8 cellular contexts compared by ENCODE assay signal in genomic region chr3:52532838-52533622, GRCh38. TPM values are rescaled to one million over a fixed set of nuclear protein-coding genes. Genes with fewer than 3 reads are reported as not detected.
DNase-seq lines count a peak whose midpoint lies in the region; ATAC-seq and TF ChIP-seq lines count a peak whose summit lies in the region.

No MANE protein-coding gene starts in this region.

- H3K27ac Mint-ChIP-seq in endothelial cell (ENCODE audit: unreplicated experiment) = no peak overlapping the region

- H3K36me3 ChIP-seq in mucosa of rectum (ENCODE audit: control insufficient read depth in 2 of 2, insufficient read depth in 2 of 2, low read length in 2 of 2) (peaks cover 0 to 3% of the 10 kb centered on the region in 2 donors), upper lobe of right lung (peaks cover 2% of the 10 kb centered on the region)

- peaks cover 12 to 26% of the 10 kb centered on the region in 2 donors for H3K4me1 ChIP-seq in mucosa of rectum (ENCODE audit: control insufficient read depth in 2 of 2, insufficient read depth in 2 of 2, low read length in 2 of 2)
- H3K4me1 ChIP-seq in upper lobe of right lung = peaks cover 47% of the 10 kb centered on the region

- H3K27me3 ChIP-seq in AG04450 (ENCODE audit: control insufficient read depth, insufficient read depth, low read length) = no peaks in the 10 kb centered on the region
- H3K27me3 ChIP-seq in mucosa of rectum (ENCODE audit: control insufficient read depth in 2 of 2, insufficient read depth in 2 of 2, low read length in 2 of 2) = no peaks in the 10 kb centered on the region
- H3K27me3 ChIP-seq in upper lobe of right lung = no peaks in the 10 kb centered on the region

- H3K4me3 Mint-ChIP-seq in endothelial cell (ENCODE audit: unreplicated experiment) = peak overlapping the region; percentile 89

- peak overlapping the region; percentile 32 to 49 for H3K9ac ChIP-seq in mucosa of rectum (ENCODE audit: low read depth in 1 of 2, low read length in 2 of 2)

- ATAC-seq in GM21423 (IDR thresholded peaks at IDR 0.05; ENCODE audit: unreplicated experiment) (peak; percentile 2), upper lobe of right lung (no peak)

- H3K9me3 Mint-ChIP-seq in endothelial cell (ENCODE audit: unreplicated experiment) = no peaks in the 10 kb centered on the region

- CTCF ChIA-PET in AG04450 (lab: Charles Lee) = no interaction called here

- H3K27ac ChIP-seq in AG04450 (ENCODE audit: low read depth, low read length) = no peak overlapping the region
- no peak overlapping the region for H3K27ac ChIP-seq in mucosa of rectum (ENCODE audit: low read depth in 2 of 2, low read length in 2 of 2)
- H3K27ac ChIP-seq in upper lobe of right lung = peak overlapping the region; percentile 47

- no peak for DNase-seq in AG04450 (ENCODE audit: low read depth, low spot score)
- DNase-seq in T-helper 9 cell = peak; percentile 17
- DNase-seq in endothelial cell (ENCODE audit: low spot score) = peak; percentile 46
- peak; percentile 76 for DNase-seq in upper lobe of right lung
- DNase-seq in GOT3 (lab: John Stamatoyannopoulos, UW) = no peak
- no peak for DNase-seq in KG1 (lab: John Stamatoyannopoulos, UW)

- H3K9me3 ChIP-seq in AG04450 (ENCODE audit: control insufficient read depth, insufficient read depth, low read length) (no peaks in the 10 kb centered on the region; the same call in 1 of the 2 replicates), mucosa of rectum (ENCODE audit: control insufficient read depth in 2 of 2, low read length in 2 of 2) (no peaks in the 10 kb centered on the region), upper lobe of right lung (no peaks in the 10 kb centered on the region)

- peak overlapping the region; percentile 72 for H3K4me3 ChIP-seq in AG04450 (ENCODE audit: low read depth, low read length)
- peak overlapping the region; percentile 61 to 68 for H3K4me3 ChIP-seq in mucosa of rectum (ENCODE audit: low read length in 2 of 2)
- H3K4me3 ChIP-seq in upper lobe of right lung = peak overlapping the region; percentile 67

- H3K4me1 Mint-ChIP-seq in endothelial cell (ENCODE audit: unreplicated experiment) = peaks cover 20% of the 10 kb centered on the region

- intact Hi-C loops in upper lobe of right lung (cut with DNase I) = no loop called here

- H3K27me3 Mint-ChIP-seq in endothelial cell (ENCODE audit: unreplicated experiment) = peaks cover 29% of the 10 kb centered on the region

- peaks cover 14% of the 10 kb centered on the region for H3K36me3 Mint-ChIP-seq in endothelial cell (ENCODE audit: low read depth, unreplicated experiment)

- POLR2A ChIA-PET in AG04450 (lab: Yijun Ruan, JAX) = no interaction called here

- TF ChIP-seq CTCF in AG04450 (IDR thresholded peaks at IDR 0.05; ENCODE audit: low read depth, low read length) (no peak), endothelial cell (IDR thresholded peaks at IDR 0.05; ENCODE audit: unreplicated experiment) (no peak), upper lobe of right lung (IDR thresholded peaks at IDR 0.05) (no peak)

RNA-seq across cellular contexts. Expression of gene NT5DC2, which starts 0.6 kb away (rescaled TPM):
- polyA plus RNA-seq in AG04450 (2011; rRNA removed) = 97.9 and 154 TPM in 2 replicates
- polyA minus RNA-seq in AG04450 (2011; rRNA and poly(A)+ RNA removed) = 130 and 174 TPM in 2 replicates
- 252 TPM for total RNA-seq in endothelial cell (ENCODE audit: unreplicated experiment)
- total RNA-seq in upper lobe of right lung = 39.7 TPM

RNA-seq across cellular contexts. Expression of gene UQCC5, which starts 3.4 kb away (rescaled TPM):
- 8.7 and 9.5 TPM in 2 replicates for polyA plus RNA-seq in AG04450 (2011; rRNA removed)
- 3.9 and 6.4 TPM in 2 replicates for polyA minus RNA-seq in AG04450 (2011; rRNA and poly(A)+ RNA removed)
- 13.3 TPM for total RNA-seq in endothelial cell (ENCODE audit: unreplicated experiment)
- 16.6 TPM for total RNA-seq in upper lobe of right lung

RNA-seq across cellular contexts. Expression of gene STAB1, which starts 37.9 kb away (rescaled TPM):
- 0.02 TPM in 1 of 2 replicates, not detected in the other for polyA plus RNA-seq in AG04450 (2011; rRNA removed)
- 0.09 TPM in 1 of 2 replicates, not detected in the other for polyA minus RNA-seq in AG04450 (2011; rRNA and poly(A)+ RNA removed)
- total RNA-seq in endothelial cell (ENCODE audit: unreplicated experiment) (866 TPM), upper lobe of right lung (152 TPM)

Comparison
In these comparisons a context has a peak if more than half of its experiments do, and no peak if none do; other contexts are left out.
1. DNase-seq: peak in T-helper 9 cell (single experiment), endothelial cell (single experiment) and upper lobe of right lung (single experiment); none in AG04450 (single experiment), GOT3 (single experiment) and KG1 (single experiment).
2. Peak in every context shown above with its lines, with median percentiles within 50 percentile points of each other: H3K4me3 ChIP-seq.